24 cellular contexts compared by ENCODE assay signal in the genomic region with DNA sequence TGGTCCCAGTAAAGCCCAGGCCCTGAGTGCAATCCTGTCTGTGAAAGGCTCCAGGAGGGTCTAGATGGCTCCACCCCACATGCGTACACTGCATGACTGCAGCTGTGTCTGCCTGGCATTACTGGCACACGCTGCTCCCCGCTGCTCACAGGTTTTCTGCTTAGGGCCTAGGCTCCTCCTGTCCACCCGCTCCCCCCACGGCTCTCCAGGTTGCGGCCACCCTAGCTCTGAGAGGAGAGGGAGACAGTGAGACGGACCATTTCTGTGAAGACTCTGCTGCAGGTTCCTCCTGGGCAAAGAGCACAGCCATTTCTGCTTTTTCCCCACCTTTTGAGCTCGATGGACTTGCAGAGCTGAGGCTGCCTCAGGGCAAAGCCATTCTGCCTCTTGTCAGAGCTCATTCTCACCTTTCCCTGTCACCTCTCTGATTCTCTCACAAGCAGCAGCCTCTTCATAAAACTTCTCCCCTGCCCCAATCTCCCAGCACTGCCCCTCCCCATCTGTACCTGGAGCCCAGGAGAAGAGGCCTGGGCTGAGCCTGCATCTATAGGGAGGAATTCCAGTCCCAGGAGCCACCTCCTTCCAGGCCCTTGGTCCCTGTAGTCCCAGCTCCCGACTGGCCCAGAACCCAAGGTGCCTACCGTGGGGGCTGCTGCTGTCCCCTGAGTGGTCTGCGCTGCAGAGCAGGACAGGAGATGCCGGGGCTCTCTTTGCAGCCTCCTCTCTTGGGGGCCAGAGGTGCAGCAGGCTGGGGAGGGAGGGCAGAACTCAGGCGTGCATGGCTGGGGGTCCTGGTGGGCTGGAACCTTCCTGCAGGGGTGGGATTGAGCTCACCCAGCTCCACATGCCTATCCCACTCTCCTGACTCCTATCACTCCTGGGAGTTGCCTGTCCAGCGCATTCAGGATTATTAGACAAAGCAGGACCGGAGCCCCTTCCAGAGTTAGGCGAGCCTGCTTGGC.
"Had no signal": no experiment of that assay in that cellular context is flagged by ENCODE, and none has a peak within 500 bp of the region (broad histone marks: within the 10 kb centered on the region; RNA-seq: fewer than 3 reads in every experiment).

No MANE protein-coding gene starts in this region.

- H3K4me1 Mint-ChIP-seq: activated B cell treated with CpG ODN at 0.5 μM for 24 hours; activated CD4-positive, alpha-beta T cell treated with anti-CD3 and anti-CD28 coated beads, Interleukin-2, amount 10 ng/mL, durations not matched to agents 7 days and 5 days; activated naive CD4-positive, alpha-beta T cell treated with anti-CD3 and anti-CD28 coated beads, Interleukin-2, amount 50 U/mL, for 24 hours; activated T-helper 17 cell treated with anti-CD3 and anti-CD28 coated beads, Interleukin-2, amount 50 U/mL, for 72 hours; T-helper 17 cell had no signal

- H3K36me3 ChIP-seq: brain microvascular endothelial cell, cardiac muscle cell had no signal

- H3K27me3 ChIP-seq: brain microvascular endothelial cell, cardiac muscle cell had no signal

- H3K4me3 ChIP-seq: cardiac muscle cell, K562 had no signal

- H3K27ac Mint-ChIP-seq: activated B cell treated with CpG ODN at 0.5 μM for 24 hours; activated CD4-positive, alpha-beta T cell treated with anti-CD3 and anti-CD28 coated beads, Interleukin-2, amount 10 ng/mL, durations not matched to agents 7 days and 5 days; activated naive CD4-positive, alpha-beta T cell treated with anti-CD3 and anti-CD28 coated beads, Interleukin-2, amount 50 U/mL, for 24 hours; activated T-helper 17 cell treated with anti-CD3 and anti-CD28 coated beads, Interleukin-2, amount 50 U/mL, for 72 hours; T-helper 17 cell had no signal

- H3K36me3 Mint-ChIP-seq: activated naive CD4-positive, alpha-beta T cell treated with anti-CD3 and anti-CD28 coated beads, Interleukin-2, amount 50 U/mL, for 24 hours had no signal

- FAIRE-seq: astrocyte, K562, RCC 7860, TTC549 had no signal

- H3K27ac ChIP-seq: brain microvascular endothelial cell, cardiac muscle cell had no signal

- DNase-seq: activated B cell treated with CpG ODN at 0.5 μM for 24 hours; activated CD4-positive, alpha-beta T cell treated with anti-CD3 and anti-CD28 coated beads, Interleukin-2, amount 10 ng/mL, durations not matched to agents 7 days and 5 days; activated T-cell treated with anti-CD3 and anti-CD28 coated beads for 4 hours; activated T-cell treated with anti-CD3 and anti-CD28 coated beads, Interleukin-2, amount 50 U/mL, for 48 hours; amygdala; brain microvascular endothelial cell; Karpas-422; MM.1S; NCI-H1105; NCI-H1436 treated with DMSO at 0.1 percent for 48 hours; NCI-H187; NCI-H2081; NCI-H510A treated with DMSO at 0.1 percent for 48 hours; NCI-H69; SIG-M5; T-helper 17 cell; T-helper 9 cell had no signal

- H3K9me3 Mint-ChIP-seq: activated B cell treated with CpG ODN at 0.5 μM for 24 hours; activated CD4-positive, alpha-beta T cell treated with anti-CD3 and anti-CD28 coated beads, Interleukin-2, amount 10 ng/mL, durations not matched to agents 7 days and 5 days; activated naive CD4-positive, alpha-beta T cell treated with anti-CD3 and anti-CD28 coated beads, Interleukin-2, amount 50 U/mL, for 24 hours; activated T-helper 17 cell treated with anti-CD3 and anti-CD28 coated beads, Interleukin-2, amount 50 U/mL, for 72 hours had no signal

- H3K4me3 Mint-ChIP-seq: activated B cell treated with CpG ODN at 0.5 μM for 24 hours; activated CD4-positive, alpha-beta T cell treated with anti-CD3 and anti-CD28 coated beads, Interleukin-2, amount 10 ng/mL, durations not matched to agents 7 days and 5 days; activated naive CD4-positive, alpha-beta T cell treated with anti-CD3 and anti-CD28 coated beads, Interleukin-2, amount 50 U/mL, for 24 hours; activated T-helper 17 cell treated with anti-CD3 and anti-CD28 coated beads, Interleukin-2, amount 50 U/mL, for 72 hours; T-helper 17 cell had no signal
